In the genomic region with DNA sequence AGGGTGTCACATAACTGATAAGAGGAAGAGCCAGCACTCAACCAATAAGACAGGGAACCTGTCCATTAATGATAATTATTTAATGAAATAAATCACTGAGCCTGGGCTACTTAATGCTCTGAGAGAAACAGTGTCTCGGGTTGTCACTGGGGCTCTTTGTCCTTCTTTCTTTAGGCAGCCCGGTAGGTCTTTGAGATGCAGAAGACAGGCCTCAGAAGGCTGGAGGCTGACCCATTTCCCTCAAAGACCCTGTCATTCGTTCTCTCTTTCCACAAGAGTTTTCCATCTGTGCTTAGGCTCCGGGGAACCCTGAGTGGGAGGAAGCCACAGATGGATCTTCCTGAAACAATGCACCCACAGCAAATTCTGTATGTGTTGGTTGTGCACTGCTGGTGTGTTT, we compare ENCODE assay signal across 35 cellular contexts.
"Had no signal": no experiment of that assay in that cellular context is flagged by ENCODE, and none has a peak within 500 bp of the region (broad histone marks: within the 10 kb centered on the region; RNA-seq: fewer than 3 reads in every experiment).

No MANE protein-coding gene starts in this region.

- H3K27me3 ChIP-seq: ascending aorta, cardiac muscle cell had no signal

- H3K36me3 ChIP-seq: ascending aorta, cardiac muscle cell had no signal

- H3K27me3 Mint-ChIP-seq: activated CD4-positive, alpha-beta memory T cell treated with anti-CD3 and anti-CD28 coated beads, Interleukin-2, amount 10 ng/mL, durations not matched to agents 7 days and 5 days; activated CD4-positive, alpha-beta T cell treated with anti-CD3 and anti-CD28 coated beads for 36 hours; activated CD4-positive, alpha-beta T cell treated with anti-CD3 and anti-CD28 coated beads, Interleukin-2, amount 10 ng/mL, durations not matched to agents 7 days and 5 days; activated CD8-positive, alpha-beta memory T cell treated with anti-CD3 and anti-CD28 coated beads, Interleukin-2, amount 10 ng/mL, durations not matched to agents 7 days and 5 days; activated naive CD4-positive, alpha-beta T cell treated with anti-CD3 and anti-CD28 coated beads, Interleukin-2, amount 10 ng/mL, durations not matched to agents 7 days and 5 days; activated naive CD4-positive, alpha-beta T cell treated with anti-CD3 and anti-CD28 coated beads, Interleukin-2, amount 50 U/mL, for 24 hours; activated naive CD8-positive, alpha-beta T cell treated with anti-CD3 and anti-CD28 coated beads, Interleukin-2, amount 10 ng/mL, durations not matched to agents 7 days and 5 days; activated naive CD8-positive, alpha-beta T cell treated with anti-CD3 and anti-CD28 coated beads, Interleukin-2, amount 50 U/mL, for 24 hours; activated T-cell treated with anti-CD3 and anti-CD28 coated beads, Interleukin-2, amount 50 U/mL, for 24 hours; brain; central memory CD8-positive, alpha-beta T cell had no signal

- H3K4me1 Mint-ChIP-seq: activated CD4-positive, alpha-beta memory T cell treated with anti-CD3 and anti-CD28 coated beads, Interleukin-2, amount 10 ng/mL, durations not matched to agents 7 days and 5 days; activated CD4-positive, alpha-beta T cell treated with anti-CD3 and anti-CD28 coated beads for 36 hours; activated CD4-positive, alpha-beta T cell treated with anti-CD3 and anti-CD28 coated beads, Interleukin-2, amount 10 ng/mL, durations not matched to agents 7 days and 5 days; activated CD8-positive, alpha-beta memory T cell treated with anti-CD3 and anti-CD28 coated beads, Interleukin-2, amount 10 ng/mL, durations not matched to agents 7 days and 5 days; activated naive CD4-positive, alpha-beta T cell treated with anti-CD3 and anti-CD28 coated beads, Interleukin-2, amount 10 ng/mL, durations not matched to agents 7 days and 5 days; activated naive CD4-positive, alpha-beta T cell treated with anti-CD3 and anti-CD28 coated beads, Interleukin-2, amount 50 U/mL, for 24 hours; activated naive CD8-positive, alpha-beta T cell treated with anti-CD3 and anti-CD28 coated beads, Interleukin-2, amount 10 ng/mL, durations not matched to agents 7 days and 5 days; activated naive CD8-positive, alpha-beta T cell treated with anti-CD3 and anti-CD28 coated beads, Interleukin-2, amount 50 U/mL, for 24 hours; central memory CD8-positive, alpha-beta T cell had no signal

- H3K4me3 ChIP-seq: ascending aorta, cardiac muscle cell had no signal

- ATAC-seq: activated CD4-positive, alpha-beta T cell treated with anti-CD3 and anti-CD28 coated beads for 36 hours; activated CD4-positive, CD25-positive, alpha-beta regulatory T cell treated with anti-CD3 and anti-CD28 coated beads, Interleukin-2, amount 50 U/mL, for 24 hours; activated CD8-positive, alpha-beta memory T cell treated with anti-CD3 and anti-CD28 coated beads, Interleukin-2, amount 10 ng/mL, durations not matched to agents 7 days and 5 days; activated CD8-positive, alpha-beta T cell treated with anti-CD3 and anti-CD28 coated beads, Interleukin-2, amount 10 ng/mL, durations not matched to agents 7 days and 5 days; activated naive CD8-positive, alpha-beta T cell treated with anti-CD3 and anti-CD28 coated beads, Interleukin-2, amount 50 U/mL, for 24 hours had no signal

- H3K36me3 Mint-ChIP-seq: activated CD8-positive, alpha-beta memory T cell treated with anti-CD3 and anti-CD28 coated beads, Interleukin-2, amount 10 ng/mL, durations not matched to agents 7 days and 5 days; activated naive CD4-positive, alpha-beta T cell treated with anti-CD3 and anti-CD28 coated beads, Interleukin-2, amount 10 ng/mL, durations not matched to agents 7 days and 5 days; activated naive CD4-positive, alpha-beta T cell treated with anti-CD3 and anti-CD28 coated beads, Interleukin-2, amount 50 U/mL, for 24 hours; activated naive CD8-positive, alpha-beta T cell; activated naive CD8-positive, alpha-beta T cell treated with anti-CD3 and anti-CD28 coated beads, Interleukin-2, amount 10 ng/mL, durations not matched to agents 7 days and 5 days had no signal

- H3K27ac Mint-ChIP-seq: activated CD4-positive, alpha-beta memory T cell treated with anti-CD3 and anti-CD28 coated beads, Interleukin-2, amount 10 ng/mL, durations not matched to agents 7 days and 5 days; activated CD4-positive, alpha-beta T cell treated with anti-CD3 and anti-CD28 coated beads for 36 hours; activated CD4-positive, alpha-beta T cell treated with anti-CD3 and anti-CD28 coated beads, Interleukin-2, amount 10 ng/mL, durations not matched to agents 7 days and 5 days; activated CD8-positive, alpha-beta memory T cell treated with anti-CD3 and anti-CD28 coated beads, Interleukin-2, amount 10 ng/mL, durations not matched to agents 7 days and 5 days; activated CD8-positive, alpha-beta T cell treated with anti-CD3 and anti-CD28 coated beads, Interleukin-2, amount 10 ng/mL, durations not matched to agents 7 days and 5 days; activated naive CD4-positive, alpha-beta T cell treated with anti-CD3 and anti-CD28 coated beads, Interleukin-2, amount 10 ng/mL, durations not matched to agents 7 days and 5 days; activated naive CD4-positive, alpha-beta T cell treated with anti-CD3 and anti-CD28 coated beads, Interleukin-2, amount 50 U/mL, for 24 hours; activated naive CD8-positive, alpha-beta T cell; activated naive CD8-positive, alpha-beta T cell treated with anti-CD3 and anti-CD28 coated beads, Interleukin-2, amount 10 ng/mL, durations not matched to agents 7 days and 5 days; activated naive CD8-positive, alpha-beta T cell treated with anti-CD3 and anti-CD28 coated beads, Interleukin-2, amount 50 U/mL, for 24 hours; activated T-cell treated with anti-CD3 and anti-CD28 coated beads, Interleukin-2, amount 50 U/mL, for 24 hours; activated T-helper 2 cell treated with anti-CD3 and anti-CD28 coated beads, Interferon-gamma antibody, Interleukin-2, Interleukin-4, amounts not matched to agents 10 μg/mL and 5 μg/mL and 100 μg/mL, durations not matched to agents 14 hours and 24 hours and 36 hours; T-helper 1 cell treated with Interleukin-12 subunit alpha and Interleukin-12 subunit beta and Interleukin-4 antibody, amounts not matched to agents 30 μg/mL and 1 μg/mL, for 36 hours; T-helper 2 cell treated with Interferon-gamma antibody and Interleukin-4, amounts not matched to agents 5 μg/mL and 100 μg/mL, for 36 hours had no signal

- H3K9me3 Mint-ChIP-seq: activated CD4-positive, alpha-beta memory T cell treated with anti-CD3 and anti-CD28 coated beads, Interleukin-2, amount 10 ng/mL, durations not matched to agents 7 days and 5 days; activated CD4-positive, alpha-beta T cell treated with anti-CD3 and anti-CD28 coated beads, Interleukin-2, amount 10 ng/mL, durations not matched to agents 7 days and 5 days; activated naive CD4-positive, alpha-beta T cell treated with anti-CD3 and anti-CD28 coated beads, Interleukin-2, amount 50 U/mL, for 24 hours; activated T-helper 2 cell treated with anti-CD3 and anti-CD28 coated beads, Interferon-gamma antibody, Interleukin-2, Interleukin-4, amounts not matched to agents 10 μg/mL and 5 μg/mL and 100 μg/mL, durations not matched to agents 14 hours and 24 hours and 36 hours; brain had no signal

- H3K4me3 Mint-ChIP-seq: activated CD4-positive, alpha-beta memory T cell treated with anti-CD3 and anti-CD28 coated beads, Interleukin-2, amount 10 ng/mL, durations not matched to agents 7 days and 5 days; activated CD4-positive, alpha-beta T cell treated with anti-CD3 and anti-CD28 coated beads for 36 hours; activated CD4-positive, alpha-beta T cell treated with anti-CD3 and anti-CD28 coated beads, Interleukin-2, amount 10 ng/mL, durations not matched to agents 7 days and 5 days; activated CD8-positive, alpha-beta memory T cell treated with anti-CD3 and anti-CD28 coated beads, Interleukin-2, amount 10 ng/mL, durations not matched to agents 7 days and 5 days; activated CD8-positive, alpha-beta T cell treated with anti-CD3 and anti-CD28 coated beads, Interleukin-2, amount 10 ng/mL, durations not matched to agents 7 days and 5 days; activated naive CD4-positive, alpha-beta T cell treated with anti-CD3 and anti-CD28 coated beads, Interleukin-2, amount 10 ng/mL, durations not matched to agents 7 days and 5 days; activated naive CD4-positive, alpha-beta T cell treated with anti-CD3 and anti-CD28 coated beads, Interleukin-2, amount 50 U/mL, for 24 hours; activated naive CD8-positive, alpha-beta T cell; activated naive CD8-positive, alpha-beta T cell treated with anti-CD3 and anti-CD28 coated beads, Interleukin-2, amount 10 ng/mL, durations not matched to agents 7 days and 5 days; activated naive CD8-positive, alpha-beta T cell treated with anti-CD3 and anti-CD28 coated beads, Interleukin-2, amount 50 U/mL, for 24 hours; activated T-cell treated with anti-CD3 and anti-CD28 coated beads, Interleukin-2, amount 50 U/mL, for 24 hours; brain; central memory CD8-positive, alpha-beta T cell; T-helper 1 cell treated with Interleukin-12 subunit alpha and Interleukin-12 subunit beta and Interleukin-4 antibody, amounts not matched to agents 30 μg/mL and 1 μg/mL, for 36 hours; T-helper 2 cell treated with Interferon-gamma antibody and Interleukin-4, amounts not matched to agents 5 μg/mL and 100 μg/mL, for 36 hours had no signal

- H3K27ac ChIP-seq: ascending aorta, cardiac muscle cell, VCaP had no signal

- H3K9me3 ChIP-seq: ascending aorta had no signal

- H3K4me1 ChIP-seq: ascending aorta had no signal

- DNase-seq: activated CD4-positive, alpha-beta memory T cell treated with anti-CD3 and anti-CD28 coated beads, Interleukin-2, amount 10 ng/mL, durations not matched to agents 7 days and 5 days; activated CD4-positive, alpha-beta T cell treated with anti-CD3 and anti-CD28 coated beads for 1 hour; activated CD4-positive, alpha-beta T cell treated with anti-CD3 and anti-CD28 coated beads for 36 hours; activated CD4-positive, alpha-beta T cell treated with anti-CD3 and anti-CD28 coated beads for 48 hours; activated CD4-positive, alpha-beta T cell treated with anti-CD3 and anti-CD28 coated beads, Interleukin-2, amount 10 ng/mL, durations not matched to agents 7 days and 5 days; activated CD4-positive, alpha-beta T cell treated with anti-CD3 and anti-CD28 coated beads, Interleukin-2, amount 50 U/mL, for 48 hours; activated CD4-positive, CD25-positive, alpha-beta regulatory T cell; activated CD8-positive, alpha-beta memory T cell treated with anti-CD3 and anti-CD28 coated beads for 24 hours; activated CD8-positive, alpha-beta memory T cell treated with anti-CD3 and anti-CD28 coated beads, Interleukin-2, amount 10 ng/mL, durations not matched to agents 7 days and 5 days; activated CD8-positive, alpha-beta memory T cell treated with anti-CD3 and anti-CD28 coated beads, Interleukin-2, amount 50 U/mL, for 48 hours; activated CD8-positive, alpha-beta T cell treated with anti-CD3 and anti-CD28 coated beads, Interleukin-2, amount 10 ng/mL, durations not matched to agents 7 days and 5 days; activated effector memory CD4-positive, alpha-beta T cell treated with Interleukin-2 at 50 U/mL for 16 hours; activated gamma-delta T cell; activated naive CD4-positive, alpha-beta T cell treated with anti-CD3 and anti-CD28 coated beads, Interleukin-2, amount 10 ng/mL, durations not matched to agents 7 days and 5 days; activated naive CD4-positive, alpha-beta T cell treated with Interleukin-2 at 50 U/mL for 16 hours; activated naive CD8-positive, alpha-beta T cell treated with anti-CD3 and anti-CD28 coated beads, Interleukin-2, amount 10 ng/mL, durations not matched to agents 7 days and 5 days; activated naive CD8-positive, alpha-beta T cell treated with anti-CD3 and anti-CD28 coated beads, Interleukin-2, amount 50 U/mL, for 24 hours; activated T-cell treated with anti-CD3 and anti-CD28 coated beads, Interleukin-2, amount 50 U/mL, for 24 hours; activated T-cell treated with anti-CD3 and anti-CD28 coated beads, Interleukin-2, amount 50 U/mL, for 48 hours; caudate nucleus; cerebellar nuclear complex; T-helper 1 cell; T-helper 2 cell; T-helper 9 cell had no signal
